In genomic region chr3:3178498-3179328, GRCh38 we compare ENCODE assay signal across 8 cellular contexts. TPM values are rescaled to one million over a fixed set of nuclear protein-coding genes. Genes with fewer than 3 reads are reported as not detected.
A peak's percentile ranks its signal among the peaks of the same experiment; 100 is the strongest.
DNase-seq lines count a peak whose midpoint lies in the region; ATAC-seq and TF ChIP-seq lines count a peak whose summit lies in the region.

No MANE protein-coding gene starts in this region.

- H3K9me3 ChIP-seq in body of pancreas: no peaks in the 10 kb centered on the region
- H3K9me3 ChIP-seq in mononuclear cell (ENCODE audit: low read depth, low read length): no peaks in the 10 kb centered on the region

- H3K4me3 ChIP-seq in GM08714 (ENCODE audit: low read length) (peak overlapping the region; percentile 99), body of pancreas (peak overlapping the region; percentile 78 to 91), mononuclear cell (ENCODE audit: low read length) (peak overlapping the region; percentile 86)

- H3K4me1 ChIP-seq in body of pancreas (peaks cover 19% of the 10 kb centered on the region), mononuclear cell (ENCODE audit: insufficient read depth, low read length) (peaks cover 47% of the 10 kb centered on the region)

- DNase-seq in body of pancreas (no peak), kidney tubule cell (ENCODE audit: low spot score) (no peak), posterior vena cava (ENCODE audit: low spot score) (no peak), RPMI8226 (no peak)
- DNase-seq in stimulated activated CD8-positive, alpha-beta memory T cell treated with anti-CD3 and anti-CD28 coated beads, Interleukin-4, amount 100 ng/mL, for 48 hours: no peak

- H3K27me3 ChIP-seq in body of pancreas (no peaks in the 10 kb centered on the region), mononuclear cell (ENCODE audit: insufficient read depth, low read length) (no peaks in the 10 kb centered on the region)

- H3K36me3 ChIP-seq in body of pancreas (replicated peaks in 1 of 2; ENCODE audit: insufficient read depth in 1 of 2, low read depth in 2 of 2): no peaks in the 10 kb centered on the region

- intact Hi-C loops in body of pancreas (cut with DNase I): no loop called here
- intact Hi-C loops in posterior vena cava (cut with DNase I): no loop called here

- TF ChIP-seq POLR2A in body of pancreas (IDR thresholded peaks at IDR 0.05): no peak

- peak overlapping the region in 2 of 4 donors; percentile 72 to 81 for H3K27ac ChIP-seq in body of pancreas

- TF ChIP-seq CTCF in body of pancreas (IDR thresholded peaks at IDR 0.05): no peak

- peak; percentile 2 for ATAC-seq in HG03175 (IDR thresholded peaks at IDR 0.05; ENCODE audit: unreplicated experiment)
- no peak for ATAC-seq in body of pancreas

- 12 to 17% methylated on average over 16 of the region's 16 CpGs for WGBS in body of pancreas, 2 donors

RNA-seq across cellular contexts. Expression of gene CRBN, which starts 0.8 kb away (rescaled TPM):
- total RNA-seq in body of pancreas: 10 to 100 TPM; 33.9 to 37.9 TPM
- total RNA-seq in mononuclear cell: 456 TPM
- 10 to 100 TPM; 42.2 to 45.9 TPM for total RNA-seq in posterior vena cava

RNA-seq across cellular contexts. Expression of gene TRNT1, which starts 52.0 kb away (rescaled TPM):
- 10 to 100 TPM; 14.0 to 26.0 TPM for total RNA-seq in body of pancreas
- 29.6 TPM for total RNA-seq in mononuclear cell
- total RNA-seq in posterior vena cava: 10 to 100 TPM; 23.2 to 23.6 TPM
